Comparison of ENCODE assay signal across 8 cellular contexts in the genomic region with DNA sequence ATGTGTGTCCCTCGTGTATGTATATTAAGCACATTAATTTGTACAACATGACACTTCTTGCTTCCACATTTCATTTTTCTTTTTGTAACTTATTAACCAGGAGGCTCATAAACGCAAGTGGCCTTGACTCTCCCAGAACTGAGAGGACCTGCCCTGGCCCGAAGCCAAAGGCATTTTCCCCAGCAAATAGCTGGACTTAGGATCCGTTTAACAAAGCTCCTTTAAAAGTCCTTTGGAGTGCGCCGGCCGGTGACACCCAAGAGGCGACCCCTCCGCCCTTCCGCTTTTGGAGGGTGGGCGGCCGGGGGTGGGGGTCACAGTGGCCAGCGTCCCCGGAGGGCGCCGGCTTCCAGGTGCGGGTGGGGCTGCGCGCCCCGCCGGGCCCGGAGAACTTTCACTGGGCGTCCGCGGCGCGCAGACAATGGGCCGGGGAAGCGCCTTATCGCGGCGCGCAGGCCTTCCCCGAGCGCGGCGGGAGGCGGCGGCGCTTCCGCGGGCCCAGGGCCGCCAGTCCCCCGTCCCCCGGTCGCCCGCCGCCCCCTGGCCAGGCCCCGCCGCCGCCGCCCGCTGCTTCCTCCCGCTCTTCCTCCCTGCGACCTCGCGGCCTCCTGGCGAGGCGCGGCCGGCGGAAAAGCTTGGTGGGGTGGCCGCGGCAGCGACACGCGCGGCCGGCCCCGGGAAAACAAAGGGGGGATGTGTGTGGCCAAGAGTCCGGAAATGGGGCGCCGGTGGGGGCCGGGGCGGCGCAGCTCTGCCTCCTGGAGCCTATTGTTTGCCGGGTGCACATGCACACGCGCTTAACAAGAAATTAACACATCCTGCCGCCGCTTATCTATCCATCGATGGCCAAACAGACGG.
DNase-seq lines count a peak whose midpoint lies in the region; ATAC-seq, FAIRE-seq and TF ChIP-seq lines count a peak whose summit lies in the region.

No MANE protein-coding gene starts in this region.

- H3K27ac ChIP-seq in AG04450 (ENCODE audit: low read depth, low read length): no peak overlapping the region
- peak overlapping the region; percentile 100 for H3K27ac ChIP-seq in endothelial cell of umbilical vein (ENCODE audit: insufficient read depth, low read depth, low read length)
- H3K27ac ChIP-seq in lung (ENCODE audit: low read depth in 1 of 2, low read length in 1 of 2): peak overlapping the region in 1 of 2 donors; percentile 57
- H3K27ac ChIP-seq in upper lobe of right lung: peak overlapping the region; percentile 85

- no peak for FAIRE-seq in endothelial cell of umbilical vein (lab: Jason Lieb, UNC)

- H3K9ac ChIP-seq in endothelial cell of umbilical vein (replicated peaks; ENCODE audit: extremely low read depth, insufficient read depth, low read length): peak overlapping the region; percentile 94

- 1% methylated on average over 64 to 83 of the region's 83 CpGs for WGBS in lung, 2 donors

- peaks cover 7% of the 10 kb centered on the region for H3K9me3 ChIP-seq in AG04450 (ENCODE audit: control insufficient read depth, insufficient read depth, low read length)
- no peaks in the 10 kb centered on the region for H3K9me3 ChIP-seq in endothelial cell of umbilical vein (replicated peaks; ENCODE audit: control insufficient read depth, insufficient read depth, low read length)
- peaks cover 0 to 7% of the 10 kb centered on the region in 2 donors for H3K9me3 ChIP-seq in lung (ENCODE audit: control insufficient read depth in 2 of 2, insufficient read depth in 1 of 2, low read length in 1 of 2)
- no peaks in the 10 kb centered on the region for H3K9me3 ChIP-seq in upper lobe of right lung

- intact Hi-C loops in endothelial cell of umbilical vein (cut with micrococcal nuclease): loop anchor here (1.0 to 10.0 kb wide), 19 partner anchors 54 to 1503 kb away; no protein-coding TSS in a partner anchor
- intact Hi-C loops in upper lobe of right lung (cut with DNase I): loop anchor here (10.0 kb wide), 1 partner anchor 1470 kb away; no protein-coding TSS in a partner anchor

- dilution Hi-C loops in endothelial cell of umbilical vein (cut with MboI; ENCODE audit: extremely low pct_ligation_motif_present, low sequenced_read_pairs): no loop called here

- no peaks in the 10 kb centered on the region for H3K27me3 ChIP-seq in AG04450 (ENCODE audit: control insufficient read depth, insufficient read depth, low read length)
- H3K27me3 ChIP-seq in endothelial cell of umbilical vein (ENCODE audit: control insufficient read depth in 2 of 2, insufficient read depth in 2 of 2, low read length in 2 of 2): no peaks in the 10 kb centered on the region
- no peaks in the 10 kb centered on the region for H3K27me3 ChIP-seq in lung (ENCODE audit: control insufficient read depth, insufficient read depth)
- no peaks in the 10 kb centered on the region for H3K27me3 ChIP-seq in upper lobe of right lung

- CTCF ChIA-PET in AG04450 (lab: Charles Lee): interaction anchor here (0.6 to 1.3 kb wide), 2 partner anchors 8 to 1747 kb away, joined by 3 read pairs; no protein-coding TSS in a partner anchor
- CTCF ChIA-PET in endothelial cell of umbilical vein (lab: Charles Lee): interaction anchor here (0.6 to 5.7 kb wide), 19 partner anchors 10 to 1429 kb away, joined by 3 to 92 read pairs (median 4); no protein-coding TSS in a partner anchor

- peaks cover 60% of the 10 kb centered on the region for H3K4me1 ChIP-seq in endothelial cell of umbilical vein (ENCODE audit: control insufficient read depth, extremely low read depth, insufficient read depth, low read length)
- H3K4me1 ChIP-seq in lung (ENCODE audit: control insufficient read depth in 2 of 2, insufficient read depth in 2 of 2, low read length in 2 of 2): no peaks in the 10 kb centered on the region
- no peaks in the 10 kb centered on the region for H3K4me1 ChIP-seq in upper lobe of right lung

- H3K4me3 ChIP-seq in AG04450 (ENCODE audit: low read depth, low read length) (peak overlapping the region; percentile 38), endothelial cell of umbilical vein (replicated peaks in 1 of 3; ENCODE audit: insufficient read depth in 1 of 3, low read depth in 1 of 3, low read length in 3 of 3) (peak overlapping the region in 1 of 3 experiments; percentile 31), lung (peak overlapping the region; percentile 7), upper lobe of right lung (peak overlapping the region; percentile 45)

- H3K4me2 ChIP-seq in endothelial cell of umbilical vein (ENCODE audit: insufficient read depth, low read length): peak overlapping the region; percentile 67

- H2AFZ ChIP-seq in endothelial cell of umbilical vein (ENCODE audit: low read depth, low read length): no peak overlapping the region

- POLR2A ChIA-PET in AG04450 (lab: Yijun Ruan, JAX) (interaction anchor here (0.7 kb wide), 1 partner anchor 921 kb away, joined by 4 read pairs; no protein-coding TSS in a partner anchor), endothelial cell of umbilical vein (lab: Charles Lee) (interaction anchor here (0.6 to 1.9 kb wide), 7 partner anchors 9 to 1482 kb away, joined by 3 to 12 read pairs (median 5); no protein-coding TSS in a partner anchor)

- H3K36me3 ChIP-seq in endothelial cell of umbilical vein (ENCODE audit: control insufficient read depth in 2 of 2, extremely low read depth in 1 of 2, insufficient read depth in 2 of 2, low read length in 2 of 2): no peaks in the 10 kb centered on the region
- no peaks in the 10 kb centered on the region for H3K36me3 ChIP-seq in lung (ENCODE audit: control insufficient read depth in 2 of 2, insufficient read depth in 2 of 2, low read length in 2 of 2)
- H3K36me3 ChIP-seq in upper lobe of right lung: no peaks in the 10 kb centered on the region

- peak; percentile 69 for ATAC-seq in lung (ENCODE audit: insufficient read depth, low FRiP score)
- peak; percentile 87 for ATAC-seq in upper lobe of right lung
- ATAC-seq in GM19324 (IDR thresholded peaks at IDR 0.05; ENCODE audit: low FRiP score, unreplicated experiment): no peak
- no peak for ATAC-seq in GM18861 (IDR thresholded peaks at IDR 0.05; ENCODE audit: unreplicated experiment)

- DNase-seq in AG04450 (ENCODE audit: low read depth, low spot score) (no peak), Kasumi-1 (lab: John Stamatoyannopoulos, UW) (peak; percentile 65 to 67), endothelial cell of umbilical vein (ENCODE audit: low read depth, low spot score) (peak; percentile 98), lung (ENCODE audit: low spot score) (peak; percentile 70), upper lobe of right lung (peak; percentile 87), mesenteric fat pad (ENCODE audit: low spot score) (no peak)

- no peaks in the 10 kb centered on the region for H3K79me2 ChIP-seq in endothelial cell of umbilical vein (ENCODE audit: control insufficient read depth, insufficient read depth, low read length)

- H3K9me1 ChIP-seq in endothelial cell of umbilical vein (replicated peaks; ENCODE audit: control insufficient read depth, extremely low read depth, insufficient read depth, low read length): no peaks in the 10 kb centered on the region

- BruUV-seq in endothelial cell of umbilical vein (replicated peaks; lab: Mats Ljungman, UMichigan): no TSS peak

- H4K20me1 ChIP-seq in endothelial cell of umbilical vein (replicated peaks; ENCODE audit: control insufficient read depth, extremely low read depth, insufficient read depth, low read length): no peaks in the 10 kb centered on the region

- TF ChIP-seq CTCF in AG04450 (IDR thresholded peaks at IDR 0.05; ENCODE audit: low read depth, low read length) (peak; percentile 2; the same call in 1 of the 2 replicates), endothelial cell of umbilical vein (IDR thresholded peaks at IDR 0.05; ENCODE audit: extremely low read depth in 1 of 2, insufficient read depth in 1 of 2, low read depth in 1 of 2, low read length in 2 of 2) (peak in 1 of 2 donors; percentile 36), lung (IDR thresholded peaks at IDR 0.05; ENCODE audit: control extremely low read depth, extremely low read depth) (no peak), upper lobe of right lung (IDR thresholded peaks at IDR 0.05) (peak; percentile 25)

- TF ChIP-seq POLR2A in endothelial cell of umbilical vein (IDR thresholded peaks at IDR 0.05; ENCODE audit: low read depth, low read length): peak; percentile 62

TF ChIP-seq in endothelial cell of umbilical vein, 7 proteins besides CTCF, POLR2A, EP300 and RAD21:
- TF ChIP-seq, protein P1, sequence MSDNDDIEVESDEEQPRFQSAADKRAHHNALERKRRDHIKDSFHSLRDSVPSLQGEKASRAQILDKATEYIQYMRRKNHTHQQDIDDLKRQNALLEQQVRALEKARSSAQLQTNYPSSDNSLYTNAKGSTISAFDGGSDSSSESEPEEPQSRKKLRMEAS (IDR thresholded peaks at IDR 0.05; ENCODE audit: insufficient read depth, insufficient read length): peak; percentile 34
- TF ChIP-seq EZH2 (IDR thresholded peaks at IDR 0.05; ENCODE audit: borderline replicate concordance, low read depth, low read length, severe bottlenecking): no peak
- peak; percentile 15 for TF ChIP-seq JUN (IDR thresholded peaks at IDR 0.05; ENCODE audit: borderline replicate concordance, insufficient read depth, insufficient read length, low read depth)
- TF ChIP-seq GATA2 (IDR thresholded peaks at IDR 0.05; ENCODE audit: insufficient read depth, insufficient read length, low read depth, low read length): peak; percentile 99
- peak; percentile 72 for TF ChIP-seq FOS (IDR thresholded peaks at IDR 0.05; ENCODE audit: borderline replicate concordance, insufficient read depth, low read length)
- peak; percentile 95 for TF ChIP-seq POLR2AphosphoS5 (IDR thresholded peaks at IDR 0.05; ENCODE audit: insufficient read depth, low read depth, low read length)
- TF ChIP-seq MYC (IDR thresholded peaks at IDR 0.05; ENCODE audit: low read depth, low read length): peak; percentile 77
TF ChIP-seq in endothelial cell of umbilical vein: peak in this region for 6.

Comparison
In these comparisons a context has a peak if more than half of its experiments do, and no peak if none do; other contexts are left out.
1. DNase-seq: peak in Kasumi-1 (2 of 2), endothelial cell of umbilical vein (single experiment), lung (single experiment) and upper lobe of right lung (single experiment); none in AG04450 (single experiment) and mesenteric fat pad (single experiment).
2. ATAC-seq: peak in lung (single experiment) and upper lobe of right lung (single experiment); none in GM19324 (single experiment) and GM18861 (single experiment).